Comparison of ENCODE assay signal across 13 cellular contexts in the genomic region with DNA sequence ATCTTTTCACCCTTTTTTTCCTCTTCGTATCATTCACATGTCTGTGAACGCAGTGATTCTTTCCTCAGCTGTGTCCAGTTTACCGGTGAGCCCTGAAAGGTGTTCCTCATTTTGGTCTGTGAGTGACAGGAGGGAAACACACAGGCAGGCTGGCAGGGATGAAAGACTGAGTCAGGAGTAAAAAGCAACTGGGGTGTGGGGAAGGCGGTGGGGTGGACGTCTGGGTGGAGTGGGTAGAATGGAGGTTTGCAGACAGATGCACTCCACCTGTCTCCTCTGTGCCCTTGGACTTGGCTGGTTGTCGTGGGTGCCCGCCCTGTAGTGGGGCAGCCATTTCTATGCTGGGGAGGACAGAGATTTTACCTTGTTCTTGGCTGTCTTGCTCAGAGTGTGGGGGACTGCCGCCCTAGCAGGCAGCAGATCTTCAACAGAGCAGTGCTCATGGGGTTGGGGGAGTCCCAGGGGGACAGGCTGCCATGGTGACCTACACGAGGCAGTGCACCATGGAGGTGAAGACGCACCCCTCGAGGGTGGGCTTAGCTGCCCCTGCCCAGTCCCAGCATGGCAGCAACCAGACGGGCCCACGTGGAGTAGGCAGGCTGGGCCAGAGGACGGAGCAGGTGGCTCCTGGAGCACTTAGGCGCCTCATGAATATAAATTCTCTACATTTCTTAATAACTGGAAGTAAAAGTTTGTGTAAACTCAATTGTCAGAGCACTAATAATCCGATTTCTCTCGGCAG.
"Had no signal": no experiment of that assay in that cellular context is flagged by ENCODE, and none has a peak within 500 bp of the region (broad histone marks: within the 10 kb centered on the region; RNA-seq: fewer than 3 reads in every experiment).

No MANE protein-coding gene starts in this region.

- H3K36me3 ChIP-seq: ascending aorta, gastrocnemius medialis, neutrophil, SJCRH30, thoracic aorta had no signal

- H3K4me3 ChIP-seq: ascending aorta, gastrocnemius medialis, SJCRH30, thoracic aorta had no signal

- ATAC-seq: activated CD4-positive, alpha-beta T cell treated with anti-CD3 and anti-CD28 coated beads for 36 hours; gastrocnemius medialis; left ventricle myocardium superior; naive thymus-derived CD8-positive, alpha-beta T cell had no signal

- H3K4me1 ChIP-seq: ascending aorta, gastrocnemius medialis, SJCRH30 had no signal

- DNase-seq: activated CD4-positive, alpha-beta memory T cell treated with anti-CD3 and anti-CD28 coated beads for 36 hours; activated CD4-positive, alpha-beta T cell treated with anti-CD3 and anti-CD28 coated beads for 36 hours; activated gamma-delta T cell; activated T-cell treated with anti-CD3 and anti-CD28 coated beads, Interleukin-2, amount 50 U/mL, for 48 hours; effector CD4-positive, alpha-beta T cell; gastrocnemius medialis; left ventricle myocardium superior; naive thymus-derived CD8-positive, alpha-beta T cell; SJCRH30; T1000 had no signal

- H3K27me3 ChIP-seq: ascending aorta, gastrocnemius medialis, neutrophil, SJCRH30 had no signal

- H3K9me3 ChIP-seq: SJCRH30, thoracic aorta had no signal

- H3K27ac ChIP-seq: ascending aorta, gastrocnemius medialis, neutrophil, SJCRH30, thoracic aorta had no signal
